Comparison of ENCODE assay signal across 12 cellular contexts in the genomic region with DNA sequence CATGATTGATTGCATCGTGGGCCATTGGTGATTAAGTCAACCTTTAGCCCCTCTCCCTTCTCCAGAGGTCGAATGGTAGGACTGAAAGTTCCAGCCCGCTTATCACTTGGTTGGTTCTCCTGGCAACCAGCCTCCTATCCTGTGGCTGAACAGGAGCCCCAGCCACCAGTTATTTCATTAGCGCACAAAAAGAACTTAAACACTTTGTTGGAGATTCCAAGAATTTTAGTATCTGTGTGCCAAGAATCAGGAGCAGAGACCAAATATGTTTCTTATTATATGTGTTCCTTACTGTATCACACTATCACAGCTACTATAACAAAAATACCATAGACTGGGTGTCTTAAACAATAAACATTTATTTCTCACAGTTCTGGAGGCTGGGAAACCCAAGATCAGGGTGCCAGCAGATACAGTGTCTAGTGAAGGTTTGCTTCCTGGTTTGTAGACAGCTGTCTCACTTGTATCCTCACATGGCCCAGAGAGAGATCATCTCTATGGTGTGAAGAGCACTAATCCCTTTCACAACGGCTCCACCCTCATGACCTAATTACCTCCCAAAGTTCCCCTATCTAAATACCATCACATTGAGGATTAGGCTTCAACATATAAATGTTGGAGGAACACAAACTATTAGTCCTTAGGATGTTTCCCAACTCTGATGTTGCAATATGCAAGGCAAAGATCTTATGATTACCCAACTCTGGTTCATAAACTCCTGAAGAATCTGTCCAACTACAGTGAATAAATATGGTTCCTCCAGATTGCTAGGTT. TPM values are rescaled to one million over a fixed set of nuclear protein-coding genes. Genes with fewer than 3 reads are reported as not detected.
DNase-seq lines count a peak whose midpoint lies in the region; ATAC-seq, FAIRE-seq and TF ChIP-seq lines count a peak whose summit lies in the region.
"Had no signal": no experiment of that assay in that cellular context is flagged by ENCODE, and none has a peak within 500 bp of the region (broad histone marks: within the 10 kb centered on the region; RNA-seq: fewer than 3 reads in every experiment).

No MANE protein-coding gene starts in this region.

- H3K27me3 Mint-ChIP-seq in CD4-positive, alpha-beta T cell: no peaks in the 10 kb centered on the region
- no peaks in the 10 kb centered on the region for H3K27me3 Mint-ChIP-seq in activated CD8-positive, alpha-beta memory T cell treated with anti-CD3 and anti-CD28 coated beads, Interleukin-2, amount 10 ng/mL, durations not matched to agents 7 days and 5 days

- H3K36me3 ChIP-seq in PC-3 (ENCODE audit: low read depth, low read length) (no peaks in the 10 kb centered on the region), pancreas (no peaks in the 10 kb centered on the region)
- H3K36me3 ChIP-seq: thyroid gland had no signal

- ATAC-seq in CD4-positive, alpha-beta T cell (ENCODE audit: poor library complexity): no peak
- ATAC-seq in PC-3: no peak
- ATAC-seq in esophagus mucosa: peak; percentile 95
- ATAC-seq in pancreas: peak in 3 of 4 donors; percentile 48 to 69 (median 69)
- no peak for ATAC-seq in activated CD8-positive, alpha-beta memory T cell treated with anti-CD3 and anti-CD28 coated beads, Interleukin-2, amount 10 ng/mL, durations not matched to agents 7 days and 5 days

- H4K20me1 ChIP-seq in PC-3 (ENCODE audit: low read length): no peaks in the 10 kb centered on the region

- H3K36me3 Mint-ChIP-seq in CD4-positive, alpha-beta T cell (ENCODE audit: low read depth): peaks cover 92% of the 10 kb centered on the region
- H3K36me3 Mint-ChIP-seq in activated CD8-positive, alpha-beta memory T cell treated with anti-CD3 and anti-CD28 coated beads, Interleukin-2, amount 10 ng/mL, durations not matched to agents 7 days and 5 days: peaks cover 69% of the 10 kb centered on the region

- H3K4me3 ChIP-seq in PC-3 (ENCODE audit: low read length) (no peak overlapping the region), pancreas (no peak overlapping the region)
- H3K4me3 ChIP-seq: thyroid gland had no signal

- no peaks in the 10 kb centered on the region for H3K9me3 Mint-ChIP-seq in CD4-positive, alpha-beta T cell
- no peaks in the 10 kb centered on the region for H3K9me3 Mint-ChIP-seq in activated CD8-positive, alpha-beta memory T cell treated with anti-CD3 and anti-CD28 coated beads, Interleukin-2, amount 10 ng/mL, durations not matched to agents 7 days and 5 days (ENCODE audit: low read depth)

- no peaks in the 10 kb centered on the region for H3K27me3 ChIP-seq in CD4-positive, alpha-beta T cell (ENCODE audit: control insufficient read depth, insufficient read depth, low read length)
- no peaks in the 10 kb centered on the region for H3K27me3 ChIP-seq in PC-3 (ENCODE audit: low read length)
- no peaks in the 10 kb centered on the region for H3K27me3 ChIP-seq in pancreas
- H3K27me3 ChIP-seq: thyroid gland had no signal

- H3K9me3 ChIP-seq in CD4-positive, alpha-beta T cell (ENCODE audit: control insufficient read depth, low read length): no peaks in the 10 kb centered on the region
- H3K9me3 ChIP-seq in PC-3 (ENCODE audit: low read length) (no peaks in the 10 kb centered on the region), pancreas (no peaks in the 10 kb centered on the region)
- H3K9me3 ChIP-seq: thyroid gland had no signal

- no peaks in the 10 kb centered on the region for H3F3A ChIP-seq in PC-3 (ENCODE audit: low read length, unreplicated experiment)

- CTCF ChIA-PET in CD4-positive, alpha-beta T cell (lab: Charles Lee): interaction anchor here (1.4 kb wide), 1 partner anchor 81 kb away, joined by 3 read pairs; no protein-coding TSS in a partner anchor
- CTCF ChIA-PET in PC-3 (lab: Charles Lee): no interaction called here
- CTCF ChIA-PET in activated CD8-positive, alpha-beta memory T cell treated with anti-CD3 and anti-CD28 coated beads, Interleukin-2, amount 10 ng/mL, durations not matched to agents 7 days and 5 days (lab: Charles Lee): interaction anchor here (1.3 kb wide), 1 partner anchor 36 kb away, joined by 3 read pairs; no protein-coding TSS in a partner anchor

- BruUV-seq in PC-3 (replicated peaks; lab: Mats Ljungman, UMichigan): no TSS peak

- intact Hi-C loops in CD4-positive, alpha-beta T cell (cut with DNase I, micrococcal nuclease): loop anchor here in 1 of 2 experiments (5.0 kb wide), 2 partner anchors 55 to 90 kb away; a partner anchor contains a TSS
- intact Hi-C loops in PC-3 (cut with micrococcal nuclease): no loop called here
- intact Hi-C loops in pancreas (cut with DNase I): no loop called here

- peak overlapping the region; percentile 64 for H3K27ac Mint-ChIP-seq in CD4-positive, alpha-beta T cell
- H3K27ac Mint-ChIP-seq in activated CD8-positive, alpha-beta memory T cell treated with anti-CD3 and anti-CD28 coated beads, Interleukin-2, amount 10 ng/mL, durations not matched to agents 7 days and 5 days: no peak overlapping the region

- no peak for DNase-seq in CD4-positive, alpha-beta T cell
- DNase-seq in PC-3 (peak; percentile 27), pancreas (no peak), NCI-H510A (lab: John Stamatoyannopoulos, UW) (no peak), mesenteric fat pad (ENCODE audit: low spot score) (no peak), DMS114 treated with DMSO at 0.1 percent for 48 hours (lab: John Stamatoyannopoulos, UW; ENCODE audit: unreplicated experiment) (no peak)
- DNase-seq in activated CD8-positive, alpha-beta memory T cell treated with anti-CD3 and anti-CD28 coated beads, Interleukin-2, amount 10 ng/mL, durations not matched to agents 7 days and 5 days: no peak
- DNase-seq: activated CD4-positive, alpha-beta T cell treated with anti-CD3 and anti-CD28 coated beads, Interleukin-2, amount 50 U/mL, for 1 hour; NCI-H187 treated with DMSO at 0.1 percent for 48 hours; nucleus accumbens; thyroid gland had no signal

- H3K4me1 ChIP-seq in PC-3 (ENCODE audit: insufficient read depth, low read length) (peaks cover 23% of the 10 kb centered on the region), pancreas (peaks cover 0 to 9% (median 0%) of the 10 kb centered on the region in 3 donors)

- no peak for TF ChIP-seq CTCF in CD4-positive, alpha-beta T cell (IDR thresholded peaks at IDR 0.05)
- TF ChIP-seq CTCF in PC-3 (conservative IDR thresholded peaks at IDR 0.05; ENCODE audit: low read depth, low read length) (no peak), pancreas (IDR thresholded peaks at IDR 0.05) (no peak)

- H3K4me3 Mint-ChIP-seq in CD4-positive, alpha-beta T cell: no peak overlapping the region
- no peak overlapping the region for H3K4me3 Mint-ChIP-seq in activated CD8-positive, alpha-beta memory T cell treated with anti-CD3 and anti-CD28 coated beads, Interleukin-2, amount 10 ng/mL, durations not matched to agents 7 days and 5 days

- H3K4me1 Mint-ChIP-seq in CD4-positive, alpha-beta T cell (ENCODE audit: low read depth): peaks cover 69% of the 10 kb centered on the region
- peaks cover 23% of the 10 kb centered on the region for H3K4me1 Mint-ChIP-seq in activated CD8-positive, alpha-beta memory T cell treated with anti-CD3 and anti-CD28 coated beads, Interleukin-2, amount 10 ng/mL, durations not matched to agents 7 days and 5 days

- POLR2A ChIA-PET in CD4-positive, alpha-beta T cell (lab: Charles Lee): interaction anchor here (0.7 to 2.9 kb wide), 4 partner anchors 10 to 58 kb away, joined by 3 to 17 read pairs (median 4); a partner anchor contains a TSS
- POLR2A ChIA-PET in PC-3 (lab: Charles Lee; ENCODE audit: unreplicated experiment): interaction anchor here (0.6 kb wide), 1 partner anchor 43 kb away, joined by 5 read pairs; no protein-coding TSS in a partner anchor

- FAIRE-seq in pancreas (lab: Jason Lieb, UNC): no peak

- H3K4me2 ChIP-seq in PC-3 (ENCODE audit: low read length): no peak overlapping the region

- 76 to 82% methylated on average over 5 of the region's 5 CpGs for WGBS in pancreas, 2 donors

- no peaks in the 10 kb centered on the region for H3K79me2 ChIP-seq in PC-3 (ENCODE audit: low read length)

- no peaks in the 10 kb centered on the region for H3K9me2 ChIP-seq in PC-3 (replicated peaks; ENCODE audit: low read length)

- H2AFZ ChIP-seq in PC-3 (ENCODE audit: low read length): no peak overlapping the region

- no peak overlapping the region for H3K27ac ChIP-seq in CD4-positive, alpha-beta T cell (ENCODE audit: low read depth, low read length)
- H3K27ac ChIP-seq in PC-3 (ENCODE audit: low read length): no peak overlapping the region
- H3K27ac ChIP-seq in pancreas: no peak overlapping the region
- H3K27ac ChIP-seq: thyroid gland had no signal

- H3K9ac ChIP-seq in PC-3 (ENCODE audit: low read length): no peak overlapping the region

RNA-seq across cellular contexts. Expression of a gene that starts 30.5 kb away (rescaled TPM):
- total RNA-seq in CD4-positive, alpha-beta T cell: 10 to 100 TPM in 1 of 2 experiments, 1 to 10 TPM in 1; 9.3 to 11.6 TPM
- 2.6 and 2.8 TPM in 2 replicates for total RNA-seq in PC-3 (2014; rRNA removed)
- 3.5 TPM for total RNA-seq in esophagus mucosa
- total RNA-seq in pancreas: 10 to 100 TPM in 1 of 6 donors, 1 to 10 TPM in 5; 3.2 to 10.7 (median 5.8) TPM
- 10 to 100 TPM in 1 of 2 donors, 1 to 10 TPM in 1; 3.1 to 11.7 TPM for polyA plus RNA-seq in pancreas
- total RNA-seq in activated CD8-positive, alpha-beta memory T cell treated with anti-CD3 and anti-CD28 coated beads, Interleukin-2, amount 10 ng/mL, durations not matched to agents 7 days and 5 days: 10 to 100 TPM; 12.3 to 13.0 TPM
- total RNA-seq in mesenteric fat pad: 25.0 TPM

RNA-seq across cellular contexts. Expression of a gene that starts 57.5 kb away (rescaled TPM):
- 10 to 100 TPM; 74.5 to 75.2 TPM for total RNA-seq in CD4-positive, alpha-beta T cell
- 6.2 and 8.5 TPM in 2 replicates for total RNA-seq in PC-3 (2014; rRNA removed)
- total RNA-seq in esophagus mucosa: 6.7 TPM
- total RNA-seq in pancreas: 10 to 100 TPM in 2 of 6 donors, 1 to 10 TPM in 4; 3.9 to 19.2 (median 6.6) TPM
- polyA plus RNA-seq in pancreas: 1 to 10 TPM; 2.0 to 4.3 TPM
- total RNA-seq in activated CD8-positive, alpha-beta memory T cell treated with anti-CD3 and anti-CD28 coated beads, Interleukin-2, amount 10 ng/mL, durations not matched to agents 7 days and 5 days: 100 to 1,000 TPM in 1 of 2 experiments, 10 to 100 TPM in 1; 94.8 to 128 TPM
- 46.8 TPM for total RNA-seq in mesenteric fat pad

Comparison
In these comparisons a context has a peak if more than half of its experiments do, and no peak if none do; other contexts are left out.
1. ATAC-seq: peak in esophagus mucosa (single experiment) and pancreas (3 of 4); none in CD4-positive, alpha-beta T cell (single experiment), PC-3 (single experiment) and activated CD8-positive, alpha-beta memory T cell treated with anti-CD3 and anti-CD28 coated beads, Interleukin-2, amount 10 ng/mL, durations not matched to agents 7 days and 5 days (single experiment).